Comparison of ENCODE assay signal across 11 cellular contexts in genomic region chr11:6377902-6378694, GRCh38. TPM values are rescaled to one million over a fixed set of nuclear protein-coding genes. Genes with fewer than 3 reads are reported as not detected.
DNase-seq lines count a peak whose midpoint lies in the region; ATAC-seq and TF ChIP-seq lines count a peak whose summit lies in the region.
"Had no signal": no experiment of that assay in that cellular context is flagged by ENCODE, and none has a peak within 500 bp of the region (broad histone marks: within the 10 kb centered on the region; RNA-seq: fewer than 3 reads in every experiment).

No MANE protein-coding gene starts in this region.

- no peak for TF ChIP-seq POLR2A in vagina (IDR thresholded peaks at IDR 0.05)

- H3K27ac Mint-ChIP-seq in activated naive CD4-positive, alpha-beta T cell treated with anti-CD3 and anti-CD28 coated beads, Interleukin-2, amount 10 ng/mL, durations not matched to agents 7 days and 5 days, result peak overlapping the region; percentile 93

- peak; percentile 34 for DNase-seq in activated naive CD4-positive, alpha-beta T cell treated with anti-CD3 and anti-CD28 coated beads, Interleukin-2, amount 10 ng/mL, durations not matched to agents 7 days and 5 days
- no peak for DNase-seq in activated naive CD4-positive, alpha-beta T cell treated with Interleukin-2 at 50 U/mL for 16 hours
- DNase-seq in NCI-H69 (lab: John Stamatoyannopoulos, UW) (peak; percentile 35), cardiac fibroblast (ENCODE audit: low read depth in 2 of 2) (peak; percentile 26 to 31), vagina (ENCODE audit: extremely low spot score in 2 of 2) (no peak)
- DNase-seq: NCI-H2107 had no signal

- peaks cover 4% of the 10 kb centered on the region for H3K27me3 Mint-ChIP-seq in activated naive CD4-positive, alpha-beta T cell treated with anti-CD3 and anti-CD28 coated beads, Interleukin-2, amount 10 ng/mL, durations not matched to agents 7 days and 5 days

- WGBS in thymus, result 22% methylated on average over 4 of the region's 4 CpGs

- TF ChIP-seq CTCF in cardiac fibroblast (IDR thresholded peaks at IDR 0.05; ENCODE audit: low read depth, low read length) (no peak), vagina (IDR thresholded peaks at IDR 0.05) (no peak)

- CTCF ChIA-PET in activated naive CD4-positive, alpha-beta T cell treated with anti-CD3 and anti-CD28 coated beads, Interleukin-2, amount 10 ng/mL, durations not matched to agents 7 days and 5 days (lab: Charles Lee), result interaction anchor here (0.8 to 9.5 kb wide), 34 partner anchors 11 to 377 kb away, joined by 3 to 563 read pairs (median 10); partner anchors contain the start of genes APBB1, ARFIP2, DNHD1 and HPX

- peaks cover 37% of the 10 kb centered on the region for H3K4me1 Mint-ChIP-seq in activated naive CD4-positive, alpha-beta T cell treated with anti-CD3 and anti-CD28 coated beads, Interleukin-2, amount 10 ng/mL, durations not matched to agents 7 days and 5 days

- ATAC-seq in HG03097 (IDR thresholded peaks at IDR 0.05; ENCODE audit: low FRiP score, unreplicated experiment), result no peak
- no peak for ATAC-seq in GM18517 (IDR thresholded peaks at IDR 0.05; ENCODE audit: unreplicated experiment)

- H3K9me3 ChIP-seq in thymus (ENCODE audit: control insufficient read depth), result no peaks in the 10 kb centered on the region
- no peaks in the 10 kb centered on the region for H3K9me3 ChIP-seq in vagina
- H3K9me3 ChIP-seq: prostate gland had no signal

- H3K36me3 Mint-ChIP-seq in activated naive CD4-positive, alpha-beta T cell treated with anti-CD3 and anti-CD28 coated beads, Interleukin-2, amount 10 ng/mL, durations not matched to agents 7 days and 5 days, result no peaks in the 10 kb centered on the region

- H3K27me3 ChIP-seq in thymus (ENCODE audit: control insufficient read depth, insufficient read depth) (no peaks in the 10 kb centered on the region), vagina (no peaks in the 10 kb centered on the region)

- H3K27ac ChIP-seq in thymus (ENCODE audit: low read depth), result peak overlapping the region; percentile 19
- H3K27ac ChIP-seq in vagina, result no peak overlapping the region
- H3K27ac ChIP-seq: C4-2B, prostate gland had no signal

- H3K4me1 ChIP-seq in thymus (ENCODE audit: control insufficient read depth, insufficient read depth, low read length) (no peaks in the 10 kb centered on the region), vagina (no peaks in the 10 kb centered on the region)
- H3K4me1 ChIP-seq: prostate gland had no signal

- H3K36me3 ChIP-seq in thymus (ENCODE audit: control insufficient read depth, insufficient read depth) (no peaks in the 10 kb centered on the region), vagina (no peaks in the 10 kb centered on the region)
- H3K36me3 ChIP-seq: prostate gland had no signal

- intact Hi-C loops in vagina (cut with DNase I), result no loop called here

- peak overlapping the region; percentile 61 for H3K4me3 Mint-ChIP-seq in activated naive CD4-positive, alpha-beta T cell treated with anti-CD3 and anti-CD28 coated beads, Interleukin-2, amount 10 ng/mL, durations not matched to agents 7 days and 5 days

- H3K4me3 ChIP-seq in cardiac fibroblast (replicated peaks in 1 of 2; ENCODE audit: low read depth in 2 of 2, low read length in 2 of 2), result no peak overlapping the region
- no peak overlapping the region for H3K4me3 ChIP-seq in thymus (ENCODE audit: low read length)
- no peak overlapping the region for H3K4me3 ChIP-seq in vagina
- H3K4me3 ChIP-seq: prostate gland had no signal

- H3K9me3 Mint-ChIP-seq in activated naive CD4-positive, alpha-beta T cell treated with anti-CD3 and anti-CD28 coated beads, Interleukin-2, amount 10 ng/mL, durations not matched to agents 7 days and 5 days, result no peaks in the 10 kb centered on the region

RNA-seq across cellular contexts. Expression of gene SMPD1, which starts 12.2 kb away (rescaled TPM):
- polyA plus RNA-seq in thymus, result 68.8 TPM
- 23.1 TPM for total RNA-seq in vagina

RNA-seq across cellular contexts. Expression of gene APBB1, which starts 40.8 kb away (rescaled TPM):
- polyA plus RNA-seq in thymus, result 70.6 TPM
- total RNA-seq in vagina, result 59.7 TPM

RNA-seq across cellular contexts. Expression of gene CAVIN3, which starts 57.8 kb away (rescaled TPM):
- polyA plus RNA-seq in thymus, result 22.5 TPM
- total RNA-seq in vagina, result 156 TPM

Comparison
In these comparisons a context has a peak if more than half of its experiments do, and no peak if none do; other contexts are left out.
1. DNase-seq: peak in activated naive CD4-positive, alpha-beta T cell treated with anti-CD3 and anti-CD28 coated beads, Interleukin-2, amount 10 ng/mL, durations not matched to agents 7 days and 5 days (single experiment), NCI-H69 (single experiment) and cardiac fibroblast (2 of 2); none in activated naive CD4-positive, alpha-beta T cell treated with Interleukin-2 at 50 U/mL for 16 hours (single experiment) and vagina (0 of 2).